Comparison of ENCODE assay signal across 24 cellular contexts in the genomic region with DNA sequence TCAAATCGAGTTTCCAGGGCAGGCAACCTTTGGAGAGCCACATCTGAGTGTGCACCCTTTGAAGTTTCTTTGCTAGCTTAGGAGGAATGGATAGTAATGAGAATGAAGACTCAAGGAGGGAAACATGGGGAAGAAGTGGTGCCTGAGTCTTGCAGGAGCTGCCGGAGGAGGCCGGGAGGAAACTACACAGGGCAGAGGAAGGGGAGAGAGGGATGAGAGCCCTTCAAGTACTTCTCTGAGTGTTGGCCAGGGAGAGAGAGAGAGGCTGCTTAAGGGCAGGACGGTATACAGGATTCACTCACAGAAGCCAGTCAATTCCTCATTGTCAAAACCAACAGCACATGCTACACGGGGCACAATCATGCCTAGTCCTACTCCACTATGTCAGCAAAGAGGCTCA.
"Had no signal": no experiment of that assay in that cellular context is flagged by ENCODE, and none has a peak within 500 bp of the region (broad histone marks: within the 10 kb centered on the region; RNA-seq: fewer than 3 reads in every experiment).

No MANE protein-coding gene starts in this region.

- H3K4me3 ChIP-seq: colonic mucosa, gastroesophageal sphincter, heart left ventricle, hepatocyte, lower lobe of right lung, mucosa of descending colon had no signal

- H3K9me3 ChIP-seq: colonic mucosa, gastroesophageal sphincter, heart left ventricle, lower lobe of right lung, mucosa of descending colon had no signal

- H3K36me3 ChIP-seq: colonic mucosa, gastroesophageal sphincter, heart left ventricle, lower lobe of right lung had no signal

- H3K4me1 ChIP-seq: colonic mucosa, lower lobe of right lung had no signal

- H3K27me3 ChIP-seq: colonic mucosa, gastroesophageal sphincter, heart left ventricle, hepatocyte had no signal

- DNase-seq: colonic mucosa; cortex of kidney; effector CD8-positive, alpha-beta T cell; effector memory CD8-positive, alpha-beta T cell; endodermal cell; erythroblast; foreskin keratinocyte; heart left ventricle; hypothalamus; immature natural killer cell; islet precursor cell; kidney; kidney glomerular epithelial cell; left colon; left ventricle myocardium superior; lower lobe of right lung; mesenchymal stem cell; mucosa of descending colon; naive B cell had no signal

- H3K27ac ChIP-seq: colonic mucosa, epithelial cell of prostate, foreskin keratinocyte, gastroesophageal sphincter, heart left ventricle, hepatocyte, lower lobe of right lung had no signal

- FAIRE-seq: endometrium, frontal cortex, kidney had no signal
